12 cellular contexts compared by ENCODE assay signal in the genomic region with DNA sequence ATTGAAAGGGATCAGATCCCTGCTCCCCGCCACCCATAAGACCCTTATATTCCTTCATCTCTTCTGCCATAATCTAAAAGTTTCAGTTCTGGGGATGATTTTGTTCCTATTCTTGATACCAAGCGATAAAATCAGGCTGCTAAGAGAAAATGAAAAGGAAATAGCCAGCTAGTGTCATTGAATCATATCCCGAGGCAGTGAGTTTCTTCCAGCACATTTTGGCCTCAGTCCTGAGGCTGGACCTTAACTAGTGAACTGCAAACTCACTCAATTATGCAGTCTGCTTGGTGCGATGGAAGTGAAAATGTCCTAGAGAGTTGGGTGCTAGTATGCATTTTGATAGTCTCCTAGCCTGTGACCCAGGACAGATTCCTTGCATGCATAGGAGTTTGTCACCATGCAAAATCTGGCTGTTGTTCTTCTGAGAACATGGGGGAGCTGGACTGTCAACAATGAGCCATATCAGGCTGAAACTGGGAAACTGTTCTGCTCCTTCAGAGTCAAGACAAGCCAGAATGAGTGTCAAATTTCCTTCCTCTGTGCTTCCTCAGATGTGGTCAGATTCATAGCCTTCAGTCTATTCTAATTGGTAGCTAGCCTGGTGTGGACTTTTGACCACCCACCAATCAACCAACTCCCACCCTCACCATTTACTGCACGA.
DNase-seq lines count a peak whose midpoint lies in the region; ATAC-seq, FAIRE-seq and TF ChIP-seq lines count a peak whose summit lies in the region.
"Had no signal": no experiment of that assay in that cellular context is flagged by ENCODE, and none has a peak within 500 bp of the region (broad histone marks: within the 10 kb centered on the region; RNA-seq: fewer than 3 reads in every experiment).

No MANE protein-coding gene starts in this region.

- H2AK5ac ChIP-seq in IMR-90 (ENCODE audit: low read depth, low read length) = peak overlapping the region; percentile 19; the same call in 1 of the 2 replicates

- H3K4ac ChIP-seq in IMR-90 (ENCODE audit: low read depth, low read length) = peak overlapping the region; percentile 0

- peak; percentile 40; the same call in 1 of the 2 replicates for ATAC-seq in IMR-90 (ENCODE audit: low read depth)

- H3K27me3 ChIP-seq in IMR-90 (ENCODE audit: control insufficient read depth, insufficient read depth, low read length) (no peaks in the 10 kb centered on the region), astrocyte (ENCODE audit: insufficient read depth, low read length) (no peaks in the 10 kb centered on the region), stomach (no peaks in the 10 kb centered on the region)

- H4K5ac ChIP-seq in IMR-90 (ENCODE audit: low read depth, low read length) = no peak overlapping the region

- H3K27ac Mint-ChIP-seq in astrocyte (ENCODE audit: unreplicated experiment) = peak overlapping the region; percentile 0

- H3K79me1 ChIP-seq in IMR-90 (ENCODE audit: low read depth in 1 of 2, low read length in 2 of 2) = no peaks in the 10 kb centered on the region; a peak in 1 of 4 replicates

- H3K4me2 ChIP-seq in IMR-90 (ENCODE audit: low read depth, low read length) (no peak overlapping the region), astrocyte (ENCODE audit: low read length) (peak overlapping the region; percentile 1)

- H2BK15ac ChIP-seq in IMR-90 (ENCODE audit: low read depth, low read length) = no peak overlapping the region; the same call in 2 of the 3 replicates

- no peak for FAIRE-seq in astrocyte (lab: Jason Lieb, UNC)
- FAIRE-seq: colon had no signal

- TF ChIP-seq CTCF in IMR-90 (conservative IDR thresholded peaks at IDR 0.05; ENCODE audit: low read depth, low read length) = no peak
- no peak for TF ChIP-seq CTCF in astrocyte (IDR thresholded peaks at IDR 0.05; ENCODE audit: insufficient read depth, low read depth, low read length)
- TF ChIP-seq CTCF in stomach (IDR thresholded peaks at IDR 0.05) = no peak
- no peak for TF ChIP-seq CTCF in GM13976 (IDR thresholded peaks at IDR 0.05; ENCODE audit: borderline replicate concordance, control extremely low read depth, extremely low read depth, insufficient read depth, missing control alignments)

- H3K4me3 Mint-ChIP-seq in astrocyte (ENCODE audit: unreplicated experiment) = no peak overlapping the region

- no peak overlapping the region for H2AK9ac ChIP-seq in IMR-90 (replicated peaks; ENCODE audit: low read depth, low read length, poor library complexity)

- peaks cover 5% of the 10 kb centered on the region for H3K9me3 Mint-ChIP-seq in astrocyte (ENCODE audit: unreplicated experiment)

- no peak overlapping the region for H4K8ac ChIP-seq in IMR-90 (ENCODE audit: low read depth in 2 of 2, low read length in 2 of 2)

- no peaks in the 10 kb centered on the region for H3K27me3 Mint-ChIP-seq in astrocyte (ENCODE audit: low read depth, unreplicated experiment)

- peaks cover 36% of the 10 kb centered on the region for H3K9me1 ChIP-seq in IMR-90 (ENCODE audit: insufficient read depth, low read length)

- CTCF ChIA-PET in IMR-90 (lab: Yijun Ruan, JAX) = interaction anchor here (0.6 kb wide), 1 partner anchor 378 kb away, joined by 3 read pairs; no protein-coding TSS in a partner anchor

- no peaks in the 10 kb centered on the region for H3K79me2 ChIP-seq in astrocyte (ENCODE audit: insufficient read depth, low read length)

- H3K23ac ChIP-seq in IMR-90 (ENCODE audit: low read depth, low read length) = no peak overlapping the region

- no peak for TF ChIP-seq RAD21 in IMR-90 (IDR thresholded peaks at IDR 0.05; ENCODE audit: low read length)

- BruUV-seq in IMR-90 (replicated peaks; lab: Mats Ljungman, UMichigan) = no TSS peak

- peak overlapping the region; percentile 21; the same call in 1 of the 2 replicates for H3K14ac ChIP-seq in IMR-90 (replicated peaks; ENCODE audit: low read depth, low read length)

- intact Hi-C loops in IMR-90 (cut with micrococcal nuclease) = no loop called here
- intact Hi-C loops in stomach (cut with DNase I; ENCODE audit: low total_unique reads) = no loop called here

- dilution Hi-C loops in IMR-90 (cut with HindIII; ENCODE audit: low sequenced_read_pairs, unreplicated experiment) = no loop called here

- H3K27ac ChIP-seq in IMR-90 (ENCODE audit: insufficient read depth, low read length) (no peak overlapping the region), astrocyte (ENCODE audit: low read depth, low read length) (no peak overlapping the region), stomach (peak overlapping the region in 4 of 5 donors; percentile 1 to 70 (median 32))

- no peak for TF ChIP-seq EP300 in stomach (IDR thresholded peaks at IDR 0.05)

- H4K91ac ChIP-seq in IMR-90 (ENCODE audit: insufficient read depth, low read depth, low read length) = no peak overlapping the region

- H3K36me3 Mint-ChIP-seq in astrocyte (ENCODE audit: low read depth, unreplicated experiment) = peaks cover 7% of the 10 kb centered on the region

- H4K20me1 ChIP-seq in IMR-90 (ENCODE audit: insufficient read depth, low read length) (no peaks in the 10 kb centered on the region), astrocyte (ENCODE audit: insufficient read depth, low read length) (no peaks in the 10 kb centered on the region)

- H3K9ac ChIP-seq in IMR-90 (ENCODE audit: low read depth, low read length) (no peak overlapping the region), astrocyte (ENCODE audit: low read length) (no peak overlapping the region)

- H3K18ac ChIP-seq in IMR-90 (ENCODE audit: low read depth, low read length) = no peak overlapping the region; the same call in 1 of the 2 replicates

- no peak overlapping the region for H3K56ac ChIP-seq in IMR-90 (ENCODE audit: extremely low read depth, insufficient read depth, low read length)

- in situ Hi-C loops in IMR-90 (cut with MboI; ENCODE audit: low sequenced_read_pairs) = no loop called here
- in situ Hi-C loops in GM13976 (cut with MboI; ENCODE audit: low sequenced_read_pairs, unreplicated experiment) = no loop called here

- H3K4me3 ChIP-seq in IMR-90 (ENCODE audit: insufficient read depth, low read depth, low read length) (no peak overlapping the region), astrocyte (ENCODE audit: insufficient read depth, low read depth, low read length) (no peak overlapping the region), stomach (no peak overlapping the region)
- H3K4me3 ChIP-seq: HAP-1 had no signal

- H3K4me1 ChIP-seq in IMR-90 (ENCODE audit: control insufficient read depth, insufficient read depth, low read length) = peaks cover 15% of the 10 kb centered on the region
- H3K4me1 ChIP-seq in astrocyte (ENCODE audit: insufficient read depth, low read length) = peaks cover 21% of the 10 kb centered on the region
- peaks cover 0 to 35% (median 17%) of the 10 kb centered on the region in 4 donors for H3K4me1 ChIP-seq in stomach

- no peaks in the 10 kb centered on the region for H3K9me3 ChIP-seq in IMR-90 (ENCODE audit: control insufficient read depth, insufficient read depth, low read length)
- no peaks in the 10 kb centered on the region for H3K9me3 ChIP-seq in astrocyte (ENCODE audit: insufficient read depth, low read depth, low read length)
- no peaks in the 10 kb centered on the region for H3K9me3 ChIP-seq in stomach
- H3K9me3 ChIP-seq: HAP-1 had no signal

- no peak for TF ChIP-seq POLR2A in IMR-90 (IDR thresholded peaks at IDR 0.05; ENCODE audit: low read depth, low read length)
- no peak for TF ChIP-seq POLR2A in stomach (IDR thresholded peaks at IDR 0.05)
- no peak for TF ChIP-seq POLR2A in erythroblast (IDR thresholded peaks at IDR 0.05; ENCODE audit: low read length)

- H2BK5ac ChIP-seq in IMR-90 (ENCODE audit: low read depth, low read length, poor library complexity, severe bottlenecking) = no peak overlapping the region

- no peaks in the 10 kb centered on the region for H3K36me3 ChIP-seq in IMR-90 (ENCODE audit: control insufficient read depth, insufficient read depth, low read length)
- no peaks in the 10 kb centered on the region for H3K36me3 ChIP-seq in astrocyte (ENCODE audit: insufficient read depth, low read length)
- H3K36me3 ChIP-seq in stomach = no peaks in the 10 kb centered on the region
- H3K36me3 ChIP-seq: HAP-1 had no signal

- H2BK20ac ChIP-seq in IMR-90 (ENCODE audit: low read depth, low read length) = peak overlapping the region; percentile 53; the same call in 1 of the 2 replicates

- H2AFZ ChIP-seq in IMR-90 (replicated peaks; ENCODE audit: low read length, poor library complexity) = no peak overlapping the region
- no peak overlapping the region for H2AFZ ChIP-seq in astrocyte (ENCODE audit: low read depth, low read length)

- DNase-seq in IMR-90 = peak; percentile 45
- peak; percentile 71 for DNase-seq in astrocyte (ENCODE audit: low read depth)
- DNase-seq in hepatic stellate cell (ENCODE audit: low spot score) = peak; percentile 26
- DNase-seq in stomach = no peak
- no peak for DNase-seq in GM13976 (ENCODE audit: low spot score)
- no peak for DNase-seq in erythroblast (lab: John Stamatoyannopoulos, UW)
- no peak for DNase-seq in stimulated activated CD4-positive, alpha-beta T cell treated with anti-CD3 and anti-CD28 coated beads, Interleukin-2, amount 100 ng/mL, for 48 hours
- DNase-seq: Karpas-422, NCI-H345, SHP77 had no signal

- POLR2A ChIA-PET in IMR-90 (lab: Charles Lee; ENCODE audit: unreplicated experiment) = no interaction called here

- H2BK120ac ChIP-seq in IMR-90 (ENCODE audit: low read depth, low read length) = peak overlapping the region; percentile 44

- H3K4me1 Mint-ChIP-seq in astrocyte (ENCODE audit: low read depth, unreplicated experiment) = peaks cover 35% of the 10 kb centered on the region

- WGBS in IMR-90 (ENCODE audit: extremely low coverage in 2 of 2, insufficient read length in 1 of 2), 2 experiments = no CpG with 5 or more reads among the region's 5 CpGs
- WGBS in stomach, 5 donors = 60 to 80% (median 70%) methylated on average over 5 of the region's 5 CpGs

TF ChIP-seq in IMR-90, 13 proteins besides CTCF, POLR2A, EP300 and RAD21 (continues in another document):
- TF ChIP-seq NFE2L2 (IDR thresholded peaks at IDR 0.05; ENCODE audit: low read depth, low read length) (no peak), MAFK (IDR thresholded peaks at IDR 0.05; ENCODE audit: low read depth, low read length) (no peak), SMC3 (IDR thresholded peaks at IDR 0.05; ENCODE audit: low read depth, low read length) (no peak), MXI1 (IDR thresholded peaks at IDR 0.05; ENCODE audit: borderline replicate concordance, low read depth, low read length) (no peak), CEBPB (IDR thresholded peaks at IDR 0.05; ENCODE audit: low read depth, low read length) (no peak), FOS (IDR thresholded peaks at IDR 0.05; ENCODE audit: low read depth, low read length) (no peak), MAZ (IDR thresholded peaks at IDR 0.05; ENCODE audit: borderline replicate concordance, low read depth, low read length) (no peak), BHLHE40 (IDR thresholded peaks at IDR 0.05; ENCODE audit: low read depth, low read length) (no peak)

Comparison
In these comparisons a context has a peak if more than half of its experiments do, and no peak if none do; other contexts are left out.
1. DNase-seq: peak in IMR-90 (single experiment), astrocyte (single experiment) and hepatic stellate cell (single experiment); none in stomach (single experiment), GM13976 (single experiment), erythroblast (0 of 2) and stimulated activated CD4-positive, alpha-beta T cell treated with anti-CD3 and anti-CD28 coated beads, Interleukin-2, amount 100 ng/mL, for 48 hours (0 of 2).
2. H3K27ac ChIP-seq: peak in stomach (4 of 5); none in IMR-90 (single experiment) and astrocyte (single experiment).